In genomic region chr15:89125038-89125826, GRCh38 we compare ENCODE assay signal across 1 cellular context.
TF ChIP-seq lines count a peak whose summit lies in the region.

No MANE protein-coding gene starts in this region.

TF ChIP-seq in HepG2, 621 proteins besides CTCF, POLR2A, EP300 and RAD21 (continued from another document and continues in another):
- TF ChIP-seq, protein P1, sequence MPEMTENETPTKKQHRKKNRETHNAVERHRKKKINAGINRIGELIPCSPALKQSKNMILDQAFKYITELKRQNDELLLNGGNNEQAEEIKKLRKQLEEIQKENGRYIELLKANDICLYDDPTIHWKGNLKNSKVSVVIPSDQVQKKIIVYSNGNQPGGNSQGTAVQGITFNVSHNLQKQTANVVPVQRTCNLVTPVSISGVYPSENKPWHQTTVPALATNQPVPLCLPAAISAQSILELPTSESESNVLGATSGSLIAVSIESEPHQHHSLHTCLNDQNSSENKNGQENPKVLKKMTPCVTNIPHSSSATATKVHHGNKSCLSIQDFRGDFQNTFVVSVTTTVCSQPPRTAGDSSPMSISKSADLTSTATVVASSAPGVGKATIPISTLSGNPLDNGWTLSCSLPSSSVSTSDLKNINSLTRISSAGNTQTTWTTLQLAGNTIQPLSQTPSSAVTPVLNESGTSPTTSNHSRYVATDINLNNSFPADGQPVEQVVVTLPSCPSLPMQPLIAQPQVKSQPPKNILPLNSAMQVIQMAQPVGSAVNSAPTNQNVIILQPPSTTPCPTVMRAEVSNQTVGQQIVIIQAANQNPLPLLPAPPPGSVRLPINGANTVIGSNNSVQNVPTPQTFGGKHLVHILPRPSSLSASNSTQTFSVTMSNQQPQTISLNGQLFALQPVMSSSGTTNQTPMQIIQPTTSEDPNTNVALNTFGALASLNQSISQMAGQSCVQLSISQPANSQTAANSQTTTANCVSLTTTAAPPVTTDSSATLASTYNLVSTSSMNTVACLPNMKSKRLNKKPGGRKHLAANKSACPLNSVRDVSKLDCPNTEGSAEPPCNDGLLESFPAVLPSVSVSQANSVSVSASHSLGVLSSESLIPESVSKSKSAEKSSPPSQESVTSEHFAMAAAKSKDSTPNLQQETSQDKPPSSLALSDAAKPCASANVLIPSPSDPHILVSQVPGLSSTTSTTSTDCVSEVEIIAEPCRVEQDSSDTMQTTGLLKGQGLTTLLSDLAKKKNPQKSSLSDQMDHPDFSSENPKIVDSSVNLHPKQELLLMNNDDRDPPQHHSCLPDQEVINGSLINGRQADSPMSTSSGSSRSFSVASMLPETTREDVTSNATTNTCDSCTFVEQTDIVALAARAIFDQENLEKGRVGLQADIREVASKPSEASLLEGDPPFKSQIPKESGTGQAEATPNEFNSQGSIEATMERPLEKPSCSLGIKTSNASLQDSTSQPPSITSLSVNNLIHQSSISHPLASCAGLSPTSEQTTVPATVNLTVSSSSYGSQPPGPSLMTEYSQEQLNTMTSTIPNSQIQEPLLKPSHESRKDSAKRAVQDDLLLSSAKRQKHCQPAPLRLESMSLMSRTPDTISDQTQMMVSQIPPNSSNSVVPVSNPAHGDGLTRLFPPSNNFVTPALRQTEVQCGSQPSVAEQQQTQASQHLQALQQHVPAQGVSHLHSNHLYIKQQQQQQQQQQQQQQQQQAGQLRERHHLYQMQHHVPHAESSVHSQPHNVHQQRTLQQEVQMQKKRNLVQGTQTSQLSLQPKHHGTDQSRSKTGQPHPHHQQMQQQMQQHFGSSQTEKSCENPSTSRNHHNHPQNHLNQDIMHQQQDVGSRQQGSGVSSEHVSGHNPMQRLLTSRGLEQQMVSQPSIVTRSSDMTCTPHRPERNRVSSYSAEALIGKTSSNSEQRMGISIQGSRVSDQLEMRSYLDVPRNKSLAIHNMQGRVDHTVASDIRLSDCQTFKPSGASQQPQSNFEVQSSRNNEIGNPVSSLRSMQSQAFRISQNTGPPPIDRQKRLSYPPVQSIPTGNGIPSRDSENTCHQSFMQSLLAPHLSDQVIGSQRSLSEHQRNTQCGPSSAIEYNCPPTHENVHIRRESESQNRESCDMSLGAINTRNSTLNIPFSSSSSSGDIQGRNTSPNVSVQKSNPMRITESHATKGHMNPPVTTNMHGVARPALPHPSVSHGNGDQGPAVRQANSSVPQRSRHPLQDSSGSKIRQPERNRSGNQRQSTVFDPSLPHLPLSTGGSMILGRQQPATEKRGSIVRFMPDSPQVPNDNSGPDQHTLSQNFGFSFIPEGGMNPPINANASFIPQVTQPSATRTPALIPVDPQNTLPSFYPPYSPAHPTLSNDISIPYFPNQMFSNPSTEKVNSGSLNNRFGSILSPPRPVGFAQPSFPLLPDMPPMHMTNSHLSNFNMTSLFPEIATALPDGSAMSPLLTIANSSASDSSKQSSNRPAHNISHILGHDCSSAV (CRISPR knock-in tag; IDR thresholded peaks at IDR 0.05; ENCODE audit: borderline replicate concordance) = no peak
- TF ChIP-seq JARID2 (CRISPR knock-in tag; IDR thresholded peaks at IDR 0.05; ENCODE audit: insufficient replicate concordance) (no peak), SALL2 (CRISPR knock-in tag; IDR thresholded peaks at IDR 0.05) (no peak), SRF (IDR thresholded peaks at IDR 0.05; ENCODE audit: low read depth, low read length) (no peak), ZNF12 (CRISPR knock-in tag; IDR thresholded peaks at IDR 0.05) (no peak), GATAD2A (CRISPR knock-in tag; IDR thresholded peaks at IDR 0.05) (peak; percentile 38; the same call in 1 of the 2 replicates), ZNF24 (IDR thresholded peaks at IDR 0.05) (no peak), E2F1 (CRISPR knock-in tag; IDR thresholded peaks at IDR 0.05) (no peak), GABPB1 (CRISPR knock-in tag; IDR thresholded peaks at IDR 0.05) (0 out of 2 replicates have a peak, but pooled peaks have one; percentile 24), SIX4 (CRISPR knock-in tag; IDR thresholded peaks at IDR 0.05) (no peak), CBX2 (IDR thresholded peaks at IDR 0.05; ENCODE audit: low read depth, low read length) (no peak), CBX2 (CRISPR knock-in tag; IDR thresholded peaks at IDR 0.05; ENCODE audit: low read depth) (no peak), ZNF549 (CRISPR knock-in tag; IDR thresholded peaks at IDR 0.05) (no peak), ZNF205 (CRISPR knock-in tag; IDR thresholded peaks at IDR 0.05) (no peak), LRRFIP1 (CRISPR knock-in tag; conservative IDR thresholded peaks at IDR 0.05) (no peak), ZBTB2 (CRISPR knock-in tag; IDR thresholded peaks at IDR 0.05; ENCODE audit: low read depth) (no peak), POLR2G (IDR thresholded peaks at IDR 0.05; ENCODE audit: low read depth, low read length) (peak; percentile 30; the same call in 1 of the 2 replicates), CENPBD1 (CRISPR knock-in tag; IDR thresholded peaks at IDR 0.05; ENCODE audit: borderline replicate concordance, low read depth) (no peak), CEBPG (CRISPR knock-in tag; IDR thresholded peaks at IDR 0.05) (peak; percentile 92), ZBTB42 (CRISPR knock-in tag; IDR thresholded peaks at IDR 0.05) (no peak), ZNF687 (CRISPR knock-in tag; IDR thresholded peaks at IDR 0.05) (peak; percentile 68), SMC3 (IDR thresholded peaks at IDR 0.05; ENCODE audit: low read length) (0 out of 2 replicates have a peak, but pooled peaks have one; percentile 25), MBD4 (IDR thresholded peaks at IDR 0.05; ENCODE audit: borderline replicate concordance, low read length) (no peak), ZNF572 (CRISPR knock-in tag; IDR thresholded peaks at IDR 0.05) (no peak), DBP (CRISPR knock-in tag; IDR thresholded peaks at IDR 0.05; ENCODE audit: not compliant biosample characterization) (no peak), ZNF441 (CRISPR knock-in tag; IDR thresholded peaks at IDR 0.05; ENCODE audit: borderline replicate concordance) (no peak), CREB1 (IDR thresholded peaks at IDR 0.05) (no peak), CREB1 (CRISPR knock-in tag; IDR thresholded peaks at IDR 0.05) (peak; percentile 65; the same call in 1 of the 2 replicates), SP2 (CRISPR knock-in tag; IDR thresholded peaks at IDR 0.05) (no peak)
- TF ChIP-seq, protein P2, sequence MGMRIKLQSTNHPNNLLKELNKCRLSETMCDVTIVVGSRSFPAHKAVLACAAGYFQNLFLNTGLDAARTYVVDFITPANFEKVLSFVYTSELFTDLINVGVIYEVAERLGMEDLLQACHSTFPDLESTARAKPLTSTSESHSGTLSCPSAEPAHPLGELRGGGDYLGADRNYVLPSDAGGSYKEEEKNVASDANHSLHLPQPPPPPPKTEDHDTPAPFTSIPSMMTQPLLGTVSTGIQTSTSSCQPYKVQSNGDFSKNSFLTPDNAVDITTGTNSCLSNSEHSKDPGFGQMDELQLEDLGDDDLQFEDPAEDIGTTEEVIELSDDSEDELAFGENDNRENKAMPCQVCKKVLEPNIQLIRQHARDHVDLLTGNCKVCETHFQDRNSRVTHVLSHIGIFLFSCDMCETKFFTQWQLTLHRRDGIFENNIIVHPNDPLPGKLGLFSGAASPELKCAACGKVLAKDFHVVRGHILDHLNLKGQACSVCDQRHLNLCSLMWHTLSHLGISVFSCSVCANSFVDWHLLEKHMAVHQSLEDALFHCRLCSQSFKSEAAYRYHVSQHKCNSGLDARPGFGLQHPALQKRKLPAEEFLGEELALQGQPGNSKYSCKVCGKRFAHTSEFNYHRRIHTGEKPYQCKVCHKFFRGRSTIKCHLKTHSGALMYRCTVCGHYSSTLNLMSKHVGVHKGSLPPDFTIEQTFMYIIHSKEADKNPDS (CRISPR knock-in tag; IDR thresholded peaks at IDR 0.05) = 0 out of 2 replicates have a peak, but pooled peaks have one; percentile 82
- TF ChIP-seq, protein P3, sequence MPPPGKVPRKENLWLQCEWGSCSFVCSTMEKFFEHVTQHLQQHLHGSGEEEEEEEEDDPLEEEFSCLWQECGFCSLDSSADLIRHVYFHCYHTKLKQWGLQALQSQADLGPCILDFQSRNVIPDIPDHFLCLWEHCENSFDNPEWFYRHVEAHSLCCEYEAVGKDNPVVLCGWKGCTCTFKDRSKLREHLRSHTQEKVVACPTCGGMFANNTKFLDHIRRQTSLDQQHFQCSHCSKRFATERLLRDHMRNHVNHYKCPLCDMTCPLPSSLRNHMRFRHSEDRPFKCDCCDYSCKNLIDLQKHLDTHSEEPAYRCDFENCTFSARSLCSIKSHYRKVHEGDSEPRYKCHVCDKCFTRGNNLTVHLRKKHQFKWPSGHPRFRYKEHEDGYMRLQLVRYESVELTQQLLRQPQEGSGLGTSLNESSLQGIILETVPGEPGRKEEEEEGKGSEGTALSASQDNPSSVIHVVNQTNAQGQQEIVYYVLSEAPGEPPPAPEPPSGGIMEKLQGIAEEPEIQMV (CRISPR knock-in tag; IDR thresholded peaks at IDR 0.05; ENCODE audit: low read depth) = no peak
